ENCODE assay signal across 18 cellular contexts in the genomic region with DNA sequence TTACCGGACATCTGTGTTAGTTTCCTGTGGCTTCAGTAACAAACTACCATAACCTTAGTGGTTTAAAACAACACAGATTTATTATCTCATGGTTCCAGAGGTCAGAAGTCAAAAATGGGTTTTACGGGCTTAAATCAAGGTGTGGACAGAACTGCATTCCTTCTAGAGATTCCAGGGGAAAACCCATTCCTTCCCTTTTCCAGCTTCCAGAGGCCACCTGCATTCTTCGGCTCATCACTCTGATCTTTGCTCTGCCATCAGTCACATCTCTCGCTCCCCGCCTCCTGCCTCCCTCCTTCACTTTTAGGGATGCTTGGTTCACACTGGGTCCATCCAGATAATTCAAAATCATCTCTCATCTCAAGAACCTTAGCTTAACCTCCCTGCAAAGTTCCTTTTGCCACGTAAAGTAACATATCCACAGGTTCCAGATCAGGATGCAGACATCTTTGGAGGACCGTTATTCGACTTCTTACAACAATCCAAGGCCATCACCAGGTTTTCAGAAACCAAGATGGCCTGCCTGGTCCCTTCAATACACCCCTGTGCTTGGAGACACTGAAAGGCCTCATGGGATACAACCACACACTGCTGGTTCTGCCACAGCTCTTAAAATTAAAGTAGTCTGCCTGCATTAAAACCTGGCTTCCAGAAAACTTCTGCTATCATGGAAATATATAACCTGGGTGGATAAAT.
"Had no signal": no experiment of that assay in that cellular context is flagged by ENCODE, and none has a peak within 500 bp of the region (broad histone marks: within the 10 kb centered on the region; RNA-seq: fewer than 3 reads in every experiment).

No MANE protein-coding gene starts in this region.

- H3K4me3 ChIP-seq: SJCRH30 had no signal

- H3K27ac ChIP-seq: SJCRH30 had no signal

- H3K4me1 ChIP-seq: SJCRH30 had no signal

- DNase-seq: KBM-7, MV-4-11, NCI-H1048, NCI-H1436, NCI-H187, NCI-H2029, NCI-H2081 treated with DMSO at 0.1 percent for 48 hours, NCI-H2171, NCI-H226, NCI-H446, NCI-H510A, NCI-H524 treated with DMSO at 0.1 percent for 48 hours, NCI-H69, NCI-H774, SHP77 treated with DMSO at 0.1 percent for 48 hours, SJCRH30 had no signal

- H3K9me3 ChIP-seq: SJCRH30 had no signal

- ATAC-seq: Right ventricle myocardium inferior, SK-N-SH treated with all-trans-retinoic acid at 6 μM for 48 hours had no signal

- H3K36me3 ChIP-seq: SJCRH30 had no signal
